In genomic region chrX:97452283-97452682, GRCh38 we compare ENCODE assay signal across 14 cellular contexts.
"Had no signal": no experiment of that assay in that cellular context is flagged by ENCODE, and none has a peak within 500 bp of the region (broad histone marks: within the 10 kb centered on the region; RNA-seq: fewer than 3 reads in every experiment).

No MANE protein-coding gene starts in this region.

- DNase-seq: activated CD4-positive, alpha-beta T cell treated with anti-CD3 and anti-CD28 coated beads for 48 hours; activated CD8-positive, alpha-beta memory T cell treated with anti-CD3 and anti-CD28 coated beads for 24 hours; activated naive CD4-positive, alpha-beta T cell treated with anti-CD3 and anti-CD28 coated beads for 36 hours; activated T-cell treated with anti-CD3 and anti-CD28 coated beads for 4 hours; effector CD4-positive, alpha-beta T cell; foreskin melanocyte; islet precursor cell; mammary epithelial cell; naive thymus-derived CD8-positive, alpha-beta T cell; tibial artery; uterus had no signal

- ATAC-seq: activated T-helper 17 cell treated with anti-CD3 and anti-CD28 coated beads, Interleukin-2, amount 50 U/mL, for 72 hours; left lobe of liver; naive thymus-derived CD8-positive, alpha-beta T cell; WTC11 had no signal
